In the genomic region with DNA sequence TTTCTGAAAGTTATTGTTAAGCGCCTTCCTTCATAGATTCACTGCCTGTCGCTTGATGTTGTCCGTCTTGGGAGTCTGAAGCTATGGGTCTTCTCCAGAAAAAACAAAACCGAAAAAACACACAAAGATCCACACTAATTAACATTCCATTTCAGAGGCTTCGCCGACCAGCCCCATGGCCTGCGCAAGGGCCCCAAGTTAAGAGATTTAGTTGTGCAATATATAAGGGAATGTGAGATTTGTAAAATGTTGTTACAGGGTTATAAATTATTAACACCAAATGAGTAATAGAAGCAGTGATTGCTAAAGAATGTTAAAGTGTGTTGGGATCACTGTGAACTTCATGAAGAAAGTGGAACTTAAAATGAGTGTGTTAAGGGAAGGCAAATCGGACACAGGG, we compare ENCODE assay signal across 10 cellular contexts. TPM values are rescaled to one million over a fixed set of nuclear protein-coding genes. Genes with fewer than 3 reads are reported as not detected.
A peak's percentile ranks its signal among the peaks of the same experiment; 100 is the strongest.
DNase-seq lines count a peak whose midpoint lies in the region; ATAC-seq and TF ChIP-seq lines count a peak whose summit lies in the region.
"Had no signal": no experiment of that assay in that cellular context is flagged by ENCODE, and none has a peak within 500 bp of the region (broad histone marks: within the 10 kb centered on the region; RNA-seq: fewer than 3 reads in every experiment).

No MANE protein-coding gene starts in this region.

- H3K4me3 ChIP-seq in Caco-2 (ENCODE audit: low read depth, low read length) (peak overlapping the region; percentile 54), iPS-18c (ENCODE audit: insufficient read depth, low read depth, low read length) (peak overlapping the region; percentile 83; the same call in 1 of the 2 replicates), trophoblast cell (ENCODE audit: low read depth, low read length) (no peak overlapping the region)
- H3K4me3 ChIP-seq: mucosa of descending colon had no signal

- CTCF ChIA-PET in Caco-2 (lab: Charles Lee), result interaction anchor here (0.6 kb wide), 1 partner anchor 229 kb away, joined by 4 read pairs; no protein-coding TSS in a partner anchor
- CTCF ChIA-PET in WTC11 (lab: Charles Lee), result no interaction called here

- BruUV-seq in Caco-2 (replicated peaks; lab: Mats Ljungman, UMichigan), result no TSS peak

- H3K79me1 ChIP-seq in trophoblast cell (ENCODE audit: low read length), result peaks cover 6% of the 10 kb centered on the region

- H2BK120ac ChIP-seq in trophoblast cell (ENCODE audit: insufficient read depth, low read length, poor library complexity), result no peak overlapping the region

- no peak overlapping the region for H3K23ac ChIP-seq in trophoblast cell (ENCODE audit: low read length)

- peak overlapping the region; percentile 78 for H3K4me3 Mint-ChIP-seq in Caco-2 (ENCODE audit: unreplicated experiment)
- H3K4me3 Mint-ChIP-seq in WTC11, result peak overlapping the region; percentile 84

- intact Hi-C loops in Caco-2 (cut with micrococcal nuclease; ENCODE audit: unreplicated experiment) (no loop called here), left colon (cut with DNase I, micrococcal nuclease) (no loop called here)

- no CpG with 5 or more reads among the region's 8 CpGs for WGBS in trophoblast cell (ENCODE audit: extremely low coverage, insufficient coverage, insufficient read length)

- peaks cover 5% of the 10 kb centered on the region for H3K36me3 Mint-ChIP-seq in Caco-2 (ENCODE audit: insufficient read depth, unreplicated experiment)
- H3K36me3 Mint-ChIP-seq in WTC11, result no peaks in the 10 kb centered on the region

- POLR2A ChIA-PET in Caco-2 (lab: Charles Lee), result no interaction called here
- POLR2A ChIA-PET in WTC11 (lab: Charles Lee), result no interaction called here

- no peaks in the 10 kb centered on the region for H3K9me3 ChIP-seq in Caco-2
- H3K9me3 ChIP-seq in iPS-18c (ENCODE audit: control insufficient read depth, insufficient read depth, low read length), result no peaks in the 10 kb centered on the region
- no peaks in the 10 kb centered on the region for H3K9me3 ChIP-seq in trophoblast cell (ENCODE audit: insufficient read depth, low read depth, low read length)
- H3K9me3 ChIP-seq: mucosa of descending colon had no signal

- H3K9me3 Mint-ChIP-seq in Caco-2 (ENCODE audit: unreplicated experiment) (no peaks in the 10 kb centered on the region), WTC11 (no peaks in the 10 kb centered on the region)

- no peak overlapping the region for H3K4ac ChIP-seq in trophoblast cell (ENCODE audit: low read depth, low read length)

- H3K14ac ChIP-seq in trophoblast cell (ENCODE audit: low read length), result no peak overlapping the region

- H3K27ac ChIP-seq in trophoblast cell (ENCODE audit: low read depth, low read length), result no peak overlapping the region

- no peak for DNase-seq in Caco-2
- no peak for DNase-seq in WTC11 (ENCODE audit: low spot score)
- DNase-seq in trophoblast cell, result no peak
- no peak for DNase-seq in left colon
- DNase-seq in NCI-H526 treated with DMSO at 0.1 percent for 48 hours (lab: John Stamatoyannopoulos, UW), result no peak
- DNase-seq in NCI-H1417 (lab: John Stamatoyannopoulos, UW), result no peak
- DNase-seq in activated CD4-positive, alpha-beta T cell treated with anti-CD3 and anti-CD28 coated beads, Interleukin-2, amount 50 U/mL, for 48 hours, result no peak
- DNase-seq: activated gamma-delta T cell treated with Interleukin-2 at 50 U/mL for 16 hours, mucosa of descending colon had no signal

- no peak overlapping the region for H3K9ac ChIP-seq in trophoblast cell (ENCODE audit: low read length)

- no peak overlapping the region for H4K91ac ChIP-seq in trophoblast cell (ENCODE audit: low read depth, low read length)

- H2AK5ac ChIP-seq in trophoblast cell (ENCODE audit: low read length), result no peak overlapping the region

- no peak overlapping the region for H2BK12ac ChIP-seq in trophoblast cell (ENCODE audit: low read length)

- TF ChIP-seq CTCF in Caco-2 (IDR thresholded peaks at IDR 0.05; ENCODE audit: insufficient read depth in 1 of 2, low read depth in 1 of 2, low read length in 1 of 2, severe bottlenecking in 1 of 2, unreplicated experiment in 1 of 2), result no peak
- no peak for TF ChIP-seq CTCF in WTC11 (IDR thresholded peaks at IDR 0.05)

- no peak overlapping the region for H4K8ac ChIP-seq in trophoblast cell (ENCODE audit: low read depth, low read length)

- H3K18ac ChIP-seq in trophoblast cell (ENCODE audit: low read length), result no peak overlapping the region

- H4K12ac ChIP-seq in trophoblast cell (ENCODE audit: low read depth, low read length), result no peak overlapping the region

- no peak overlapping the region for H2AFZ ChIP-seq in trophoblast cell (ENCODE audit: insufficient read depth, low read length, poor library complexity)

- H3K27me3 Mint-ChIP-seq in Caco-2 (ENCODE audit: insufficient read depth, unreplicated experiment) (no peaks in the 10 kb centered on the region), WTC11 (ENCODE audit: low read depth) (peaks cover 32% of the 10 kb centered on the region)

- H2BK5ac ChIP-seq in trophoblast cell (ENCODE audit: low read depth, low read length, poor library complexity), result no peak overlapping the region

- H3K27me3 ChIP-seq in Caco-2 (replicated peaks; ENCODE audit: control insufficient read depth, insufficient read depth, low read length), result no peaks in the 10 kb centered on the region
- no peaks in the 10 kb centered on the region for H3K27me3 ChIP-seq in trophoblast cell (ENCODE audit: insufficient read depth, low read length)

- H3K27ac Mint-ChIP-seq in Caco-2 (ENCODE audit: unreplicated experiment), result no peak overlapping the region
- no peak overlapping the region for H3K27ac Mint-ChIP-seq in WTC11

- H3K4me2 ChIP-seq in trophoblast cell (ENCODE audit: low read length), result peak overlapping the region; percentile 91

- ATAC-seq in WTC11 (no peak), left colon (no peak)

- H3K36me3 ChIP-seq in Caco-2 (ENCODE audit: control insufficient read depth, insufficient read depth, low read length), result no peaks in the 10 kb centered on the region
- no peaks in the 10 kb centered on the region for H3K36me3 ChIP-seq in trophoblast cell (ENCODE audit: control insufficient read depth in 1 of 2, insufficient read depth in 2 of 2, low read length in 2 of 2)

- peaks cover 54% of the 10 kb centered on the region for H3K4me1 ChIP-seq in Caco-2
- H3K4me1 ChIP-seq in trophoblast cell (ENCODE audit: control insufficient read depth in 1 of 2, insufficient read depth in 2 of 2, low read length in 2 of 2), result peaks cover 3 to 8% of the 10 kb centered on the region in 2 experiments

- peaks cover 5% of the 10 kb centered on the region for H3K79me2 ChIP-seq in trophoblast cell (ENCODE audit: control insufficient read depth, insufficient read depth, low read length, poor library complexity)

- H3K4me1 Mint-ChIP-seq in Caco-2 (ENCODE audit: low read depth, unreplicated experiment) (peaks cover 32% of the 10 kb centered on the region), WTC11 (peaks cover 6% of the 10 kb centered on the region)

TF ChIP-seq in WTC11, 78 proteins besides CTCF, POLR2A, EP300 and RAD21 (continues in another document):
- TF ChIP-seq, protein P1, sequence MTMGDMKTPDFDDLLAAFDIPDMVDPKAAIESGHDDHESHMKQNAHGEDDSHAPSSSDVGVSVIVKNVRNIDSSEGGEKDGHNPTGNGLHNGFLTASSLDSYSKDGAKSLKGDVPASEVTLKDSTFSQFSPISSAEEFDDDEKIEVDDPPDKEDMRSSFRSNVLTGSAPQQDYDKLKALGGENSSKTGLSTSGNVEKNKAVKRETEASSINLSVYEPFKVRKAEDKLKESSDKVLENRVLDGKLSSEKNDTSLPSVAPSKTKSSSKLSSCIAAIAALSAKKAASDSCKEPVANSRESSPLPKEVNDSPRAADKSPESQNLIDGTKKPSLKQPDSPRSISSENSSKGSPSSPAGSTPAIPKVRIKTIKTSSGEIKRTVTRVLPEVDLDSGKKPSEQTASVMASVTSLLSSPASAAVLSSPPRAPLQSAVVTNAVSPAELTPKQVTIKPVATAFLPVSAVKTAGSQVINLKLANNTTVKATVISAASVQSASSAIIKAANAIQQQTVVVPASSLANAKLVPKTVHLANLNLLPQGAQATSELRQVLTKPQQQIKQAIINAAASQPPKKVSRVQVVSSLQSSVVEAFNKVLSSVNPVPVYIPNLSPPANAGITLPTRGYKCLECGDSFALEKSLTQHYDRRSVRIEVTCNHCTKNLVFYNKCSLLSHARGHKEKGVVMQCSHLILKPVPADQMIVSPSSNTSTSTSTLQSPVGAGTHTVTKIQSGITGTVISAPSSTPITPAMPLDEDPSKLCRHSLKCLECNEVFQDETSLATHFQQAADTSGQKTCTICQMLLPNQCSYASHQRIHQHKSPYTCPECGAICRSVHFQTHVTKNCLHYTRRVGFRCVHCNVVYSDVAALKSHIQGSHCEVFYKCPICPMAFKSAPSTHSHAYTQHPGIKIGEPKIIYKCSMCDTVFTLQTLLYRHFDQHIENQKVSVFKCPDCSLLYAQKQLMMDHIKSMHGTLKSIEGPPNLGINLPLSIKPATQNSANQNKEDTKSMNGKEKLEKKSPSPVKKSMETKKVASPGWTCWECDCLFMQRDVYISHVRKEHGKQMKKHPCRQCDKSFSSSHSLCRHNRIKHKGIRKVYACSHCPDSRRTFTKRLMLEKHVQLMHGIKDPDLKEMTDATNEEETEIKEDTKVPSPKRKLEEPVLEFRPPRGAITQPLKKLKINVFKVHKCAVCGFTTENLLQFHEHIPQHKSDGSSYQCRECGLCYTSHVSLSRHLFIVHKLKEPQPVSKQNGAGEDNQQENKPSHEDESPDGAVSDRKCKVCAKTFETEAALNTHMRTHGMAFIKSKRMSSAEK (CRISPR knock-in tag; IDR thresholded peaks at IDR 0.05; ENCODE audit: borderline replicate concordance), result no peak
- TF ChIP-seq ZNF671 (CRISPR knock-in tag; IDR thresholded peaks at IDR 0.05) (no peak), SP1 (CRISPR knock-in tag; conservative IDR thresholded peaks at IDR 0.05) (no peak), CBFB (CRISPR knock-in tag; IDR thresholded peaks at IDR 0.05; ENCODE audit: low read depth) (no peak)

RNA-seq across cellular contexts. Expression of a gene that starts 0.8 kb away (rescaled TPM):
- total RNA-seq in Caco-2 (2022) (0.60 TPM in 1 of 2 replicates, not detected in the other), WTC11 (2021) (0.14 to 0.94 TPM (median 0.35 TPM) in 3 replicates), left colon (not detected)
- polyA plus RNA-seq in trophoblast cell (2013), result 0.58 and 0.63 TPM in 2 replicates

RNA-seq across cellular contexts. Expression of a gene that starts 20.8 kb away (rescaled TPM):
- total RNA-seq in Caco-2 (2022), result not detected in 2 replicates
- total RNA-seq in WTC11 (2021), result 0.09 to 0.18 TPM in 2 of 3 replicates, not detected in the other
- polyA plus RNA-seq in trophoblast cell (2013), result not detected in 2 replicates
- total RNA-seq in left colon, result under 1 TPM in 1 of 2 donors, not detected in 1; 0.45 TPM
